ENCODE assay signal across 8 cellular contexts in genomic region chr19:15419413-15420025, GRCh38.
DNase-seq lines count a peak whose midpoint lies in the region; ATAC-seq and TF ChIP-seq lines count a peak whose summit lies in the region.

No MANE protein-coding gene starts in this region.

- peaks cover 58% of the 10 kb centered on the region for H3K36me3 ChIP-seq in DOHH2 (ENCODE audit: control insufficient read depth, low read length)
- no peaks in the 10 kb centered on the region for H3K36me3 ChIP-seq in parathyroid adenoma (ENCODE audit: control insufficient read depth, insufficient read depth, low read length)

- peak; percentile 8 for TF ChIP-seq CTCF in DOHH2 (IDR thresholded peaks at IDR 0.05; ENCODE audit: low read depth, low read length, poor library complexity, severe bottlenecking)
- TF ChIP-seq CTCF in parathyroid adenoma (IDR thresholded peaks at IDR 0.05) = no peak

- H3K9ac ChIP-seq in parathyroid adenoma = no peak overlapping the region

- H3K4me3 ChIP-seq in DOHH2 (ENCODE audit: low read length) (peak overlapping the region; percentile 66), parathyroid adenoma (ENCODE audit: low read depth, low read length) (peak overlapping the region; percentile 62)

- no peak for ATAC-seq in effector memory CD8-positive, alpha-beta T cell (replicated peaks)
- ATAC-seq in HG02938 (IDR thresholded peaks at IDR 0.05; ENCODE audit: unreplicated experiment) = no peak

- H2AFZ ChIP-seq in parathyroid adenoma = peak overlapping the region; percentile 76

- DNase-seq in NCI-H69 (lab: John Stamatoyannopoulos, UW) (peak; percentile 48), HK-2 (ENCODE audit: unreplicated experiment) (no peak), SW480 (ENCODE audit: low spot score) (no peak), middle frontal gyrus (ENCODE audit: extremely low spot score, low spot score) (no peak)
- no peak for DNase-seq in effector memory CD8-positive, alpha-beta T cell

- H3F3A ChIP-seq in DOHH2 (ENCODE audit: control insufficient read depth, insufficient read depth) = peaks cover 11% of the 10 kb centered on the region; the same call in 1 of the 2 replicates

- H3K27me3 Mint-ChIP-seq in effector memory CD8-positive, alpha-beta T cell = no peaks in the 10 kb centered on the region

- peaks cover 18% of the 10 kb centered on the region for H3K36me3 Mint-ChIP-seq in effector memory CD8-positive, alpha-beta T cell (ENCODE audit: insufficient read depth)

- peaks cover 31 to 37% of the 10 kb centered on the region in 2 donors for H3K4me1 Mint-ChIP-seq in effector memory CD8-positive, alpha-beta T cell (ENCODE audit: low read depth in 2 of 2)

- H3K27me3 ChIP-seq in DOHH2 (ENCODE audit: control insufficient read depth, low read length) (no peaks in the 10 kb centered on the region), parathyroid adenoma (ENCODE audit: control insufficient read depth, insufficient read depth, low read length) (no peaks in the 10 kb centered on the region)

- no peaks in the 10 kb centered on the region for H3K9me3 ChIP-seq in DOHH2 (ENCODE audit: control insufficient read depth, insufficient read depth, low read length)
- H3K9me3 ChIP-seq in parathyroid adenoma (ENCODE audit: control insufficient read depth, low read length) = no peaks in the 10 kb centered on the region

- no peaks in the 10 kb centered on the region for H3K9me2 ChIP-seq in DOHH2 (replicated peaks; ENCODE audit: control insufficient read depth, low read length)

- peak overlapping the region; percentile 95 to 98 for H3K4me3 Mint-ChIP-seq in effector memory CD8-positive, alpha-beta T cell

- H4K20me1 ChIP-seq in DOHH2 (ENCODE audit: control insufficient read depth, insufficient read depth, low read depth, low read length) = peaks cover 7% of the 10 kb centered on the region; the same call in 1 of the 2 replicates

- no peaks in the 10 kb centered on the region for H3K9me3 Mint-ChIP-seq in effector memory CD8-positive, alpha-beta T cell

- H3K79me2 ChIP-seq in DOHH2 (ENCODE audit: control insufficient read depth, low read length) (peaks cover 43% of the 10 kb centered on the region), parathyroid adenoma (peaks cover 36% of the 10 kb centered on the region)

- H3K4me1 ChIP-seq in DOHH2 (ENCODE audit: control insufficient read depth, low read length) = peaks cover 26% of the 10 kb centered on the region
- H3K4me1 ChIP-seq in parathyroid adenoma = peaks cover 10% of the 10 kb centered on the region

- H3K4me2 ChIP-seq in DOHH2 (ENCODE audit: low read length) = peak overlapping the region; percentile 77
- H3K4me2 ChIP-seq in parathyroid adenoma (ENCODE audit: low read length) = peak overlapping the region; percentile 82

- H3K27ac ChIP-seq in DOHH2 (ENCODE audit: low read depth, low read length) (no peak overlapping the region), parathyroid adenoma (peak overlapping the region; percentile 30)

- H3K27ac Mint-ChIP-seq in effector memory CD8-positive, alpha-beta T cell = peak overlapping the region; percentile 89 to 99
